In the genomic region with DNA sequence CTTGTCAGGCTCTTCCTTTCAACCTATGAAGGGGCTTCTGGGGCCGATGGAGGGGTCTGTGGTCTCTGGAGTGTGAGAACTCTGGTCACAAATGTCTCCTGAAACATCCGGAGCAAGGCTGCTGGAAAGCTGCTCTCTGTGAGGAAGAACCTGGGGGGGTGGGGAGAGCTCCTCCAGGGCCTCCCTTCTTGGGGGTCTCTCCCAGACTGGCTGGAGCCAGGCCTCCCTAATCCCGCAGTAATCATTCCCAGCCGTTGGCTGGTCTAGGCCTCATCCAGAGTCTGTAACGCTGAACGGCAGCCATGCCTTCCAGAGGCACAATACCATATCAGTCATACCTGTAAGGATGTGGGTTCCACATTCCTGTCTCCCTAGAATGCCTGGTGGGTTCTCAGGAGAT, we compare ENCODE assay signal across 2 cellular contexts.
TF ChIP-seq lines count a peak whose summit lies in the region.

No MANE protein-coding gene starts in this region.

TF ChIP-seq in IMR-90, 13 proteins besides CTCF, POLR2A, EP300 and RAD21:
- TF ChIP-seq RFX5 (IDR thresholded peaks at IDR 0.05; ENCODE audit: low read depth, low read length) (no peak), NFE2L2 (IDR thresholded peaks at IDR 0.05; ENCODE audit: low read depth, low read length) (no peak), MXI1 (IDR thresholded peaks at IDR 0.05; ENCODE audit: borderline replicate concordance, low read depth, low read length) (no peak), FOS (IDR thresholded peaks at IDR 0.05; ENCODE audit: low read depth, low read length) (no peak), SMC3 (IDR thresholded peaks at IDR 0.05; ENCODE audit: low read depth, low read length) (no peak), MAFK (IDR thresholded peaks at IDR 0.05; ENCODE audit: low read depth, low read length) (no peak), CHD1 (IDR thresholded peaks at IDR 0.05; ENCODE audit: low read depth, low read length) (no peak), BHLHE40 (IDR thresholded peaks at IDR 0.05; ENCODE audit: low read depth, low read length) (no peak), RCOR1 (IDR thresholded peaks at IDR 0.05; ENCODE audit: insufficient replicate concordance, low read length) (no peak), CEBPB (IDR thresholded peaks at IDR 0.05; ENCODE audit: low read depth, low read length) (no peak), MAZ (IDR thresholded peaks at IDR 0.05; ENCODE audit: borderline replicate concordance, low read depth, low read length) (no peak)
- TF ChIP-seq, protein P1, sequence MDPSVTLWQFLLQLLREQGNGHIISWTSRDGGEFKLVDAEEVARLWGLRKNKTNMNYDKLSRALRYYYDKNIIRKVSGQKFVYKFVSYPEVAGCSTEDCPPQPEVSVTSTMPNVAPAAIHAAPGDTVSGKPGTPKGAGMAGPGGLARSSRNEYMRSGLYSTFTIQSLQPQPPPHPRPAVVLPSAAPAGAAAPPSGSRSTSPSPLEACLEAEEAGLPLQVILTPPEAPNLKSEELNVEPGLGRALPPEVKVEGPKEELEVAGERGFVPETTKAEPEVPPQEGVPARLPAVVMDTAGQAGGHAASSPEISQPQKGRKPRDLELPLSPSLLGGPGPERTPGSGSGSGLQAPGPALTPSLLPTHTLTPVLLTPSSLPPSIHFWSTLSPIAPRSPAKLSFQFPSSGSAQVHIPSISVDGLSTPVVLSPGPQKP (IDR thresholded peaks at IDR 0.05; ENCODE audit: borderline replicate concordance, low read depth, low read length): no peak
- TF ChIP-seq, protein P2, sequence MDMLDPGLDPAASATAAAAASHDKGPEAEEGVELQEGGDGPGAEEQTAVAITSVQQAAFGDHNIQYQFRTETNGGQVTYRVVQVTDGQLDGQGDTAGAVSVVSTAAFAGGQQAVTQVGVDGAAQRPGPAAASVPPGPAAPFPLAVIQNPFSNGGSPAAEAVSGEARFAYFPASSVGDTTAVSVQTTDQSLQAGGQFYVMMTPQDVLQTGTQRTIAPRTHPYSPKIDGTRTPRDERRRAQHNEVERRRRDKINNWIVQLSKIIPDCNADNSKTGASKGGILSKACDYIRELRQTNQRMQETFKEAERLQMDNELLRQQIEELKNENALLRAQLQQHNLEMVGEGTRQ (IDR thresholded peaks at IDR 0.05; ENCODE audit: low read depth, low read length): no peak

TF ChIP-seq in K562, 482 proteins besides CTCF, POLR2A, EP300 and RAD21:
- TF ChIP-seq CSDE1 (IDR thresholded peaks at IDR 0.05): no peak
